8 cellular contexts compared by ENCODE assay signal in genomic region chr12:123267991-123268843, GRCh38. TPM values are rescaled to one million over a fixed set of nuclear protein-coding genes. Genes with fewer than 3 reads are reported as not detected.
DNase-seq lines count a peak whose midpoint lies in the region; ATAC-seq and TF ChIP-seq lines count a peak whose summit lies in the region.

No MANE protein-coding gene starts in this region.

- CTCF ChIA-PET in activated naive CD4-positive, alpha-beta T cell treated with anti-CD3 and anti-CD28 coated beads for 36 hours (lab: Charles Lee): interaction anchor here (0.9 to 1.4 kb wide), 2 partner anchors 26 to 97 kb away, joined by 3 to 4 read pairs; no protein-coding TSS in a partner anchor

- no peaks in the 10 kb centered on the region for H3K9me3 Mint-ChIP-seq in activated naive CD4-positive, alpha-beta T cell treated with anti-CD3 and anti-CD28 coated beads for 36 hours
- H3K9me3 Mint-ChIP-seq in stimulated activated effector memory CD8-positive, alpha-beta T cell treated with anti-CD3 and anti-CD28 coated beads, Interleukin-12 subunit alpha, Interleukin-12 subunit beta, amount 100 ng/mL, for 72 hours: no peaks in the 10 kb centered on the region

- peak overlapping the region; percentile 52 for H3K4me3 Mint-ChIP-seq in activated naive CD4-positive, alpha-beta T cell treated with anti-CD3 and anti-CD28 coated beads for 36 hours
- H3K4me3 Mint-ChIP-seq in stimulated activated effector memory CD8-positive, alpha-beta T cell treated with anti-CD3 and anti-CD28 coated beads, Interleukin-12 subunit alpha, Interleukin-12 subunit beta, amount 100 ng/mL, for 72 hours: no peak overlapping the region

- H3K36me3 Mint-ChIP-seq in activated naive CD4-positive, alpha-beta T cell treated with anti-CD3 and anti-CD28 coated beads for 36 hours (ENCODE audit: low read depth): peaks cover 3% of the 10 kb centered on the region
- H3K36me3 Mint-ChIP-seq in stimulated activated effector memory CD8-positive, alpha-beta T cell treated with anti-CD3 and anti-CD28 coated beads, Interleukin-12 subunit alpha, Interleukin-12 subunit beta, amount 100 ng/mL, for 72 hours: peaks cover 6% of the 10 kb centered on the region

- intact Hi-C loops in activated naive CD4-positive, alpha-beta T cell treated with anti-CD3 and anti-CD28 coated beads for 36 hours (cut with micrococcal nuclease): no loop called here

- TF ChIP-seq CTCF in VCaP (conservative IDR thresholded peaks at IDR 0.05): no peak

- peak overlapping the region; percentile 10; the same call in 1 of the 2 replicates for H3K27ac ChIP-seq in VCaP

- no peak for DNase-seq in activated naive CD4-positive, alpha-beta T cell treated with anti-CD3 and anti-CD28 coated beads for 36 hours
- no peak for DNase-seq in activated naive CD4-positive, alpha-beta T cell (lab: John Stamatoyannopoulos, UW)
- DNase-seq in hypothalamus (lab: John Stamatoyannopoulos, UW): peak in 49 of 51 donors; percentile 25 to 84 (median 69)
- DNase-seq in stimulated activated effector memory CD8-positive, alpha-beta T cell treated with anti-CD3 and anti-CD28 coated beads, Interleukin-12 subunit alpha, Interleukin-12 subunit beta, amount 100 ng/mL, for 72 hours (ENCODE audit: low spot score in 2 of 2): no peak
- DNase-seq in RPMI8226: no peak
- DNase-seq in GM03348 (ENCODE audit: low spot score): no peak

- H3K27ac Mint-ChIP-seq in activated naive CD4-positive, alpha-beta T cell treated with anti-CD3 and anti-CD28 coated beads for 36 hours: peak overlapping the region; percentile 56
- peak overlapping the region; percentile 54 for H3K27ac Mint-ChIP-seq in stimulated activated effector memory CD8-positive, alpha-beta T cell treated with anti-CD3 and anti-CD28 coated beads, Interleukin-12 subunit alpha, Interleukin-12 subunit beta, amount 100 ng/mL, for 72 hours

- H3K27me3 Mint-ChIP-seq in activated naive CD4-positive, alpha-beta T cell treated with anti-CD3 and anti-CD28 coated beads for 36 hours (ENCODE audit: low read depth): no peaks in the 10 kb centered on the region

- H3K4me1 Mint-ChIP-seq in activated naive CD4-positive, alpha-beta T cell treated with anti-CD3 and anti-CD28 coated beads for 36 hours (ENCODE audit: low read depth): peaks cover 23% of the 10 kb centered on the region
- H3K4me1 Mint-ChIP-seq in stimulated activated effector memory CD8-positive, alpha-beta T cell treated with anti-CD3 and anti-CD28 coated beads, Interleukin-12 subunit alpha, Interleukin-12 subunit beta, amount 100 ng/mL, for 72 hours: peaks cover 25% of the 10 kb centered on the region

- ATAC-seq in stimulated activated effector memory CD8-positive, alpha-beta T cell treated with anti-CD3 and anti-CD28 coated beads, Interleukin-12 subunit alpha, Interleukin-12 subunit beta, amount 100 ng/mL, for 72 hours: no peak
- no peak for ATAC-seq in GM19452 (IDR thresholded peaks at IDR 0.05; ENCODE audit: unreplicated experiment)

RNA-seq across cellular contexts. Expression of gene CDK2AP1, which starts 3.4 kb away (rescaled TPM):
- total RNA-seq in activated naive CD4-positive, alpha-beta T cell treated with anti-CD3 and anti-CD28 coated beads for 36 hours: 10 to 100 TPM; 64.7 to 67.5 TPM

RNA-seq across cellular contexts. Expression of gene MTRFR, which starts 35.0 kb away (rescaled TPM):
- total RNA-seq in activated naive CD4-positive, alpha-beta T cell treated with anti-CD3 and anti-CD28 coated beads for 36 hours: 10 to 100 TPM; 27.7 to 27.8 TPM

RNA-seq across cellular contexts. Expression of gene MPHOSPH9, which starts 35.3 kb away (rescaled TPM):
- total RNA-seq in activated naive CD4-positive, alpha-beta T cell treated with anti-CD3 and anti-CD28 coated beads for 36 hours: 100 to 1,000 TPM; 111 to 114 TPM

Comparison
In these comparisons a context has a peak if more than half of its experiments do, and no peak if none do; other contexts are left out.
1. DNase-seq: peak in hypothalamus (49 of 51); none in activated naive CD4-positive, alpha-beta T cell treated with anti-CD3 and anti-CD28 coated beads for 36 hours (single experiment), activated naive CD4-positive, alpha-beta T cell (0 of 4), stimulated activated effector memory CD8-positive, alpha-beta T cell treated with anti-CD3 and anti-CD28 coated beads, Interleukin-12 subunit alpha, Interleukin-12 subunit beta, amount 100 ng/mL, for 72 hours (0 of 2), RPMI8226 (single experiment) and GM03348 (single experiment).